ENCODE assay signal across 12 cellular contexts in the genomic region with DNA sequence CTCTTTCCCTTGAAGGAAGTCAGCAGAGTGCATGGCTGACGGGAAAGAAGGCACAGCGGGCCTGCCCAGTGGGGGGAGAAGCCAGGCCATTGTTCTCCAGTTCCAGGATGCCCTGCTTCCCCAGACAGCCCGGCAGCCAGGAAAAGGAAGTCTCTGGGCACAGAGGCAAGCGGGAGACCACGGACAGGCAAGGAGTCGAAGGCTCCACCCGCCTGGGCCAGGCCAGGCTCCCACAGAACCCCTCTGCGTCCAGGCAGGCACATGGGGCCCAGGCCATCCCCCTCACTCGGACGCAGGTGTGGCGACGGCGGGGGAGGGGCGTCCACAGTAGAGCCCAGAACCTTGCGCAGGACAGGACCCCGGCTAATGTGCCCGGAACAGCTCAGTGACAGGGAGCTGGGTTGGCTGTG. TPM values are rescaled to one million over a fixed set of nuclear protein-coding genes. Genes with fewer than 3 reads are reported as not detected.
DNase-seq lines count a peak whose midpoint lies in the region; TF ChIP-seq lines count a peak whose summit lies in the region.
"Had no signal": no experiment of that assay in that cellular context is flagged by ENCODE, and none has a peak within 500 bp of the region (broad histone marks: within the 10 kb centered on the region; RNA-seq: fewer than 3 reads in every experiment).

No MANE protein-coding gene starts in this region.

- no peak overlapping the region for H3K4me2 ChIP-seq in GM23248 (ENCODE audit: unreplicated experiment)

- no peak overlapping the region for H3K27ac Mint-ChIP-seq in activated T-helper 1 cell treated with anti-CD3 and anti-CD28 coated beads, Interleukin-12 subunit alpha, Interleukin-12 subunit beta, Interleukin-2, Interleukin-4 antibody, amounts not matched to agents 30 ng/mL and 10 ng/mL and 1 ng/mL, durations not matched to agents 14 hours and 24 hours and 36 hours
- H3K27ac Mint-ChIP-seq in HFFc6 = no peak overlapping the region

- H3K36me3 ChIP-seq in HUES48 (ENCODE audit: control insufficient read depth, insufficient read depth, low read length) = peaks cover 3% of the 10 kb centered on the region; the same call in 1 of the 2 replicates
- peaks cover 10% of the 10 kb centered on the region for H3K36me3 ChIP-seq in iPS-15b (ENCODE audit: control insufficient read depth, insufficient read depth, low read length)
- H3K36me3 ChIP-seq in GM23248 (ENCODE audit: low read depth) = no peaks in the 10 kb centered on the region

- H3K27me3 Mint-ChIP-seq in activated T-helper 1 cell treated with anti-CD3 and anti-CD28 coated beads, Interleukin-12 subunit alpha, Interleukin-12 subunit beta, Interleukin-2, Interleukin-4 antibody, amounts not matched to agents 30 ng/mL and 10 ng/mL and 1 ng/mL, durations not matched to agents 14 hours and 24 hours and 36 hours (ENCODE audit: insufficient read depth) = no peaks in the 10 kb centered on the region
- peaks cover 1% of the 10 kb centered on the region; the same call in 1 of the 2 replicates for H3K27me3 Mint-ChIP-seq in HFFc6 (ENCODE audit: insufficient read depth)

- 87 to 89% methylated on average over 14 to 17 of the region's 17 CpGs for WGBS in GM23248 (ENCODE audit: low coverage in 1 of 2, low lambda C conversion rate in 2 of 2, missing lambda C conversion rate in 2 of 2), 2 experiments

- H3K79me2 ChIP-seq in GM23248 (ENCODE audit: insufficient read depth) = no peaks in the 10 kb centered on the region

- H3K4me1 Mint-ChIP-seq in activated T-helper 1 cell treated with anti-CD3 and anti-CD28 coated beads, Interleukin-12 subunit alpha, Interleukin-12 subunit beta, Interleukin-2, Interleukin-4 antibody, amounts not matched to agents 30 ng/mL and 10 ng/mL and 1 ng/mL, durations not matched to agents 14 hours and 24 hours and 36 hours (ENCODE audit: low read depth) = peaks cover 17% of the 10 kb centered on the region
- no peaks in the 10 kb centered on the region for H3K4me1 Mint-ChIP-seq in HFFc6 (ENCODE audit: low read depth)

- no peaks in the 10 kb centered on the region for H3K27me3 ChIP-seq in HUES48 (ENCODE audit: control insufficient read depth, insufficient read depth, low read length)
- no peaks in the 10 kb centered on the region for H3K27me3 ChIP-seq in iPS-15b (ENCODE audit: control insufficient read depth, insufficient read depth, low read length)
- no peaks in the 10 kb centered on the region for H3K27me3 ChIP-seq in GM23248 (replicated peaks; ENCODE audit: insufficient read depth)

- in situ Hi-C loops in GM23248 (cut with MboI) = no loop called here

- no peaks in the 10 kb centered on the region for H3F3A ChIP-seq in GM23248 (ENCODE audit: insufficient read depth)

- no peaks in the 10 kb centered on the region for H4K20me1 ChIP-seq in GM23248 (ENCODE audit: insufficient read depth)

- no peak overlapping the region for H3K9ac ChIP-seq in HUES48 (ENCODE audit: low read depth, low read length)
- H3K9ac ChIP-seq in iPS-15b (ENCODE audit: low read depth, low read length) = peak overlapping the region; percentile 65
- no peak overlapping the region for H3K9ac ChIP-seq in GM23248

- DNase-seq in cerebellar cortex (ENCODE audit: low spot score) = peak; percentile 41
- DNase-seq in activated T-helper 1 cell treated with anti-CD3 and anti-CD28 coated beads, Interleukin-12 subunit alpha, Interleukin-12 subunit beta, Interleukin-2, Interleukin-4 antibody, amounts not matched to agents 30 ng/mL and 10 ng/mL and 1 ng/mL, durations not matched to agents 14 hours and 24 hours and 36 hours (ENCODE audit: low spot score) = no peak
- no peak for DNase-seq in HFFc6
- no peak for DNase-seq in NCI-H187 treated with DMSO at 0.1 percent for 48 hours (lab: John Stamatoyannopoulos, UW)
- DNase-seq in GM23248 = no peak
- DNase-seq: activated T-cell treated with anti-CD3 and anti-CD28 coated beads for 4 hours; NCI-H446 treated with DMSO at 0.1 percent for 48 hours; stimulated activated CD4-positive, alpha-beta T cell treated with anti-CD3 and anti-CD28 coated beads, Interleukin-12 subunit alpha, Interleukin-12 subunit beta, amount 100 ng/mL, for 4 hours had no signal

- no peak overlapping the region for H3K4me3 Mint-ChIP-seq in activated T-helper 1 cell treated with anti-CD3 and anti-CD28 coated beads, Interleukin-12 subunit alpha, Interleukin-12 subunit beta, Interleukin-2, Interleukin-4 antibody, amounts not matched to agents 30 ng/mL and 10 ng/mL and 1 ng/mL, durations not matched to agents 14 hours and 24 hours and 36 hours
- no peak overlapping the region for H3K4me3 Mint-ChIP-seq in HFFc6
- H3K4me3 Mint-ChIP-seq: nephron had no signal

- H3K4me1 ChIP-seq in HUES48 (ENCODE audit: control insufficient read depth, insufficient read depth, low read length) (peaks cover 11% of the 10 kb centered on the region), iPS-15b (ENCODE audit: control insufficient read depth, insufficient read depth, low read length) (no peaks in the 10 kb centered on the region), GM23248 (ENCODE audit: insufficient read depth) (no peaks in the 10 kb centered on the region)

- no peak overlapping the region for H2AFZ ChIP-seq in GM23248

- H3K4me3 ChIP-seq in HUES48 (ENCODE audit: low read depth, low read length) (no peak overlapping the region), iPS-15b (ENCODE audit: low read depth, low read length) (no peak overlapping the region), skin epidermis (no peak overlapping the region), GM23248 (no peak overlapping the region)

- no peaks in the 10 kb centered on the region for H3K9me3 Mint-ChIP-seq in activated T-helper 1 cell treated with anti-CD3 and anti-CD28 coated beads, Interleukin-12 subunit alpha, Interleukin-12 subunit beta, Interleukin-2, Interleukin-4 antibody, amounts not matched to agents 30 ng/mL and 10 ng/mL and 1 ng/mL, durations not matched to agents 14 hours and 24 hours and 36 hours
- no peaks in the 10 kb centered on the region for H3K9me3 Mint-ChIP-seq in HFFc6
- H3K9me3 Mint-ChIP-seq: nephron had no signal

- no peaks in the 10 kb centered on the region for H3K9me2 ChIP-seq in GM23248 (ENCODE audit: insufficient read depth)

- intact Hi-C loops in activated T-helper 1 cell treated with anti-CD3 and anti-CD28 coated beads, Interleukin-12 subunit alpha, Interleukin-12 subunit beta, Interleukin-2, Interleukin-4 antibody, amounts not matched to agents 30 ng/mL and 10 ng/mL and 1 ng/mL, durations not matched to agents 14 hours and 24 hours and 36 hours (cut with micrococcal nuclease) = no loop called here

- TF ChIP-seq CTCF in HFFc6 (IDR thresholded peaks at IDR 0.05) = no peak

- no peaks in the 10 kb centered on the region for H3K36me3 Mint-ChIP-seq in activated T-helper 1 cell treated with anti-CD3 and anti-CD28 coated beads, Interleukin-12 subunit alpha, Interleukin-12 subunit beta, Interleukin-2, Interleukin-4 antibody, amounts not matched to agents 30 ng/mL and 10 ng/mL and 1 ng/mL, durations not matched to agents 14 hours and 24 hours and 36 hours (ENCODE audit: low read depth)
- H3K36me3 Mint-ChIP-seq in HFFc6 (ENCODE audit: low read depth) = no peaks in the 10 kb centered on the region

- H3K27ac ChIP-seq in HUES48 (ENCODE audit: low read depth, low read length) = peak overlapping the region; percentile 42
- peak overlapping the region in 17 of 21 experiments; percentile 2 to 88 (median 62) for H3K27ac ChIP-seq in skin epidermis
- H3K27ac ChIP-seq in GM23248 = no peak overlapping the region

- no peaks in the 10 kb centered on the region for H3K9me3 ChIP-seq in HUES48 (ENCODE audit: control insufficient read depth, insufficient read depth, low read length)
- H3K9me3 ChIP-seq in iPS-15b (ENCODE audit: control insufficient read depth, insufficient read depth, low read length) = no peaks in the 10 kb centered on the region
- H3K9me3 ChIP-seq in GM23248 (ENCODE audit: low read depth) = no peaks in the 10 kb centered on the region

RNA-seq across cellular contexts. Expression of a gene that starts 8.7 kb away (rescaled TPM):
- 2.2 and 2.8 TPM in 2 replicates for total RNA-seq in activated T-helper 1 cell treated with anti-CD3 and anti-CD28 coated beads, Interleukin-12 subunit alpha, Interleukin-12 subunit beta, Interleukin-2, Interleukin-4 antibody, amounts not matched to agents 30 ng/mL and 10 ng/mL and 1 ng/mL, durations not matched to agents 14 hours and 24 hours and 36 hours
- under 1 TPM; 0.26 to 0.92 (median 0.52) TPM for total RNA-seq in HFFc6 (2021; fragmentation: NEBNext Ultra II Directional; extraction: Animal tissue kit (Norgen Biotek cat#: 25700))
- 9.7 and 10.2 TPM in 2 replicates for total RNA-seq in GM23248 (2014; rRNA removed; shearing (Covaris generic))
- polyA plus RNA-seq in GM23248 (2016; fragmentation: Nextera tagmentation; extraction: Ambion mirVana) = 4.3 and 5.1 TPM in 2 replicates

RNA-seq across cellular contexts. Expression of a gene that starts 34.9 kb away (rescaled TPM):
- total RNA-seq in activated T-helper 1 cell treated with anti-CD3 and anti-CD28 coated beads, Interleukin-12 subunit alpha, Interleukin-12 subunit beta, Interleukin-2, Interleukin-4 antibody, amounts not matched to agents 30 ng/mL and 10 ng/mL and 1 ng/mL, durations not matched to agents 14 hours and 24 hours and 36 hours = not detected in 2 replicates
- total RNA-seq in HFFc6 (2021; fragmentation: NEBNext Ultra II Directional; extraction: Animal tissue kit (Norgen Biotek cat#: 25700)) = 1 to 10 TPM; 4.6 to 7.1 (median 5.3) TPM
- 3.4 and 6.7 TPM in 2 replicates for total RNA-seq in GM23248 (2014; rRNA removed; shearing (Covaris generic))
- 5.6 and 6.7 TPM in 2 replicates for polyA plus RNA-seq in GM23248 (2016; fragmentation: Nextera tagmentation; extraction: Ambion mirVana)
